Comparison of ENCODE assay signal across 1 cellular context in genomic region chr7:39924122-39924521, GRCh38.
TF ChIP-seq lines count a peak whose summit lies in the region.

No MANE protein-coding gene starts in this region.

TF ChIP-seq in GM12878, 131 proteins besides CTCF, POLR2A, EP300 and RAD21:
- TF ChIP-seq CBX3 (IDR thresholded peaks at IDR 0.05; ENCODE audit: borderline replicate concordance, low read depth) (no peak), DPF2 (IDR thresholded peaks at IDR 0.05) (no peak), SMARCA5 (IDR thresholded peaks at IDR 0.05) (no peak), PRDM15 (CRISPR knock-in tag; IDR thresholded peaks at IDR 0.05) (no peak), USF2 (IDR thresholded peaks at IDR 0.05; ENCODE audit: borderline replicate concordance, low read depth, low read length) (no peak), RAD51 (IDR thresholded peaks at IDR 0.05) (no peak), CREM (IDR thresholded peaks at IDR 0.05; ENCODE audit: low read depth) (no peak), ASH2L (IDR thresholded peaks at IDR 0.05; ENCODE audit: borderline replicate concordance, low read depth) (no peak), SPI1 (IDR thresholded peaks at IDR 0.05; ENCODE audit: borderline replicate concordance, insufficient read depth, low read depth, low read length) (no peak), BHLHE40 (IDR thresholded peaks at IDR 0.05; ENCODE audit: borderline replicate concordance in 1 of 2, low read depth in 2 of 2, low read length in 1 of 2) (no peak), SREBF2 (IDR thresholded peaks at IDR 0.05; ENCODE audit: low read length) (no peak), SUPT20H (IDR thresholded peaks at IDR 0.05; ENCODE audit: borderline replicate concordance, control insufficient read depth, low read depth, low read length) (no peak), SREBF1 (IDR thresholded peaks at IDR 0.05; ENCODE audit: low read length) (no peak), TCF12 (IDR thresholded peaks at IDR 0.05; ENCODE audit: low read depth, low read length) (no peak), NFYA (IDR thresholded peaks at IDR 0.05; ENCODE audit: borderline replicate concordance, low read depth, low read length) (no peak), TCF7 (IDR thresholded peaks at IDR 0.05; ENCODE audit: borderline replicate concordance) (no peak), ZBTB4 (CRISPR knock-in tag; IDR thresholded peaks at IDR 0.05) (no peak), MYC (IDR thresholded peaks at IDR 0.05; ENCODE audit: insufficient read depth, insufficient read length, insufficient replicate concordance, low read length, severe bottlenecking) (no peak), CEBPB (IDR thresholded peaks at IDR 0.05; ENCODE audit: borderline replicate concordance in 1 of 2, low read depth in 2 of 2, low read length in 2 of 2) (no peak)
- TF ChIP-seq, protein P1, sequence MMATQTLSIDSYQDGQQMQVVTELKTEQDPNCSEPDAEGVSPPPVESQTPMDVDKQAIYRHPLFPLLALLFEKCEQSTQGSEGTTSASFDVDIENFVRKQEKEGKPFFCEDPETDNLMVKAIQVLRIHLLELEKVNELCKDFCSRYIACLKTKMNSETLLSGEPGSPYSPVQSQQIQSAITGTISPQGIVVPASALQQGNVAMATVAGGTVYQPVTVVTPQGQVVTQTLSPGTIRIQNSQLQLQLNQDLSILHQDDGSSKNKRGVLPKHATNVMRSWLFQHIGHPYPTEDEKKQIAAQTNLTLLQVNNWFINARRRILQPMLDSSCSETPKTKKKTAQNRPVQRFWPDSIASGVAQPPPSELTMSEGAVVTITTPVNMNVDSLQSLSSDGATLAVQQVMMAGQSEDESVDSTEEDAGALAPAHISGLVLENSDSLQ (IDR thresholded peaks at IDR 0.05) = no peak
